In genomic region chr1:178724734-178725602, GRCh38 we compare ENCODE assay signal across 8 cellular contexts. TPM values are rescaled to one million over a fixed set of nuclear protein-coding genes. Genes with fewer than 3 reads are reported as not detected.
DNase-seq lines count a peak whose midpoint lies in the region; ATAC-seq, FAIRE-seq and TF ChIP-seq lines count a peak whose summit lies in the region.

Gene RALGPS2 (plus strand): TSS chr1:178725244. CDS start chr1:178776765, 51,521 bp downstream.

- peaks cover 16% of the 10 kb centered on the region for H3K4me1 ChIP-seq in HUES6 (ENCODE audit: control insufficient read depth, insufficient read depth, low read length)
- peaks cover 6% of the 10 kb centered on the region for H3K4me1 ChIP-seq in foreskin keratinocyte
- H3K4me1 ChIP-seq in neuron (ENCODE audit: insufficient read depth, low read length), result peaks cover 23% of the 10 kb centered on the region

- H3K27ac ChIP-seq in HUES6 (ENCODE audit: low read depth, low read length), result peak within 1 kb of the TSS; percentile 76
- H3K27ac ChIP-seq in RWPE1, result peak within 1 kb of the TSS; percentile 81
- peak within 1 kb of the TSS; percentile 89 for H3K27ac ChIP-seq in foreskin keratinocyte

- ATAC-seq in GM21390 (IDR thresholded peaks at IDR 0.05; ENCODE audit: unreplicated experiment) (peak; percentile 61), foreskin keratinocyte (peak; percentile 72)

- H3K9me3 ChIP-seq in HUES6 (ENCODE audit: control insufficient read depth, insufficient read depth, low read depth, low read length), result peaks cover under 1% of the 10 kb centered on the region; the same call in 1 of the 2 replicates
- H3K9me3 ChIP-seq in neuron (ENCODE audit: low read length), result peaks cover 1% of the 10 kb centered on the region

- POLR2A ChIA-PET in RWPE1 (lab: Yijun Ruan, JAX; ENCODE audit: low non-redundant PET), result interaction anchor here (0.6 kb wide), 1 partner anchor 41 kb away, joined by 3 read pairs; no protein-coding TSS in a partner anchor

- CTCF ChIA-PET in RWPE1 (lab: Yijun Ruan, JAX), result interaction anchor here (0.6 to 1.6 kb wide), 2 partner anchors 98 to 182 kb away, joined by 3 to 4 read pairs; no protein-coding TSS in a partner anchor

- H3K36me3 ChIP-seq in HUES6 (ENCODE audit: control insufficient read depth, insufficient read depth, low read length) (no peaks in the 10 kb centered on the region), neuron (ENCODE audit: insufficient read depth, low read length) (no peaks in the 10 kb centered on the region)

- TF ChIP-seq CTCF in D721Med (IDR thresholded peaks at IDR 0.05; ENCODE audit: insufficient read depth, missing control alignments), result no peak
- TF ChIP-seq CTCF in RWPE1 (conservative IDR thresholded peaks at IDR 0.05; ENCODE audit: low read depth), result no peak
- TF ChIP-seq CTCF in foreskin keratinocyte (conservative IDR thresholded peaks at IDR 0.05), result no peak

- peak within 1 kb of the TSS; percentile 73 for H3K9ac ChIP-seq in HUES6 (ENCODE audit: low read length)

- H3K4me3 ChIP-seq in HUES6 (ENCODE audit: low read depth, low read length) (peak within 1 kb of the TSS; percentile 97), neuron (ENCODE audit: low read length) (peak within 1 kb of the TSS; percentile 91)

- DNase-seq in D721Med (ENCODE audit: insufficient read length, low spot score) (peak; percentile 51), RWPE1 (ENCODE audit: low spot score) (peak; percentile 64), foreskin keratinocyte (peak in 1 of 2 donors; percentile 52), superior temporal gyrus (ENCODE audit: extremely low spot score) (peak; percentile 66)
- DNase-seq in activated naive CD4-positive, alpha-beta T cell (lab: John Stamatoyannopoulos, UW), result peak in 3 of 4 experiments; percentile 5 to 72 (median 32)

- H3K27me3 ChIP-seq in HUES6 (ENCODE audit: control insufficient read depth, insufficient read depth, low read length), result no peaks in the 10 kb centered on the region
- H3K27me3 ChIP-seq in foreskin keratinocyte, result no peaks in the 10 kb centered on the region
- H3K27me3 ChIP-seq in neuron (ENCODE audit: insufficient read depth, low read length), result no peaks in the 10 kb centered on the region

- FAIRE-seq in D721Med (lab: Jason Lieb, UNC), result no peak

- peak within 1 kb of the TSS; percentile 98 for H2AFZ ChIP-seq in neuron (ENCODE audit: low read depth, low read length)

RNA-seq across cellular contexts. Expression of gene RALGPS2, which starts in this region (rescaled TPM):
- 13.0 and 15.4 TPM in 2 replicates for total RNA-seq in foreskin keratinocyte
- 2.8 and 3.1 TPM in 2 replicates for polyA plus RNA-seq in foreskin keratinocyte
